Comparison of ENCODE assay signal across 8 cellular contexts in the genomic region with DNA sequence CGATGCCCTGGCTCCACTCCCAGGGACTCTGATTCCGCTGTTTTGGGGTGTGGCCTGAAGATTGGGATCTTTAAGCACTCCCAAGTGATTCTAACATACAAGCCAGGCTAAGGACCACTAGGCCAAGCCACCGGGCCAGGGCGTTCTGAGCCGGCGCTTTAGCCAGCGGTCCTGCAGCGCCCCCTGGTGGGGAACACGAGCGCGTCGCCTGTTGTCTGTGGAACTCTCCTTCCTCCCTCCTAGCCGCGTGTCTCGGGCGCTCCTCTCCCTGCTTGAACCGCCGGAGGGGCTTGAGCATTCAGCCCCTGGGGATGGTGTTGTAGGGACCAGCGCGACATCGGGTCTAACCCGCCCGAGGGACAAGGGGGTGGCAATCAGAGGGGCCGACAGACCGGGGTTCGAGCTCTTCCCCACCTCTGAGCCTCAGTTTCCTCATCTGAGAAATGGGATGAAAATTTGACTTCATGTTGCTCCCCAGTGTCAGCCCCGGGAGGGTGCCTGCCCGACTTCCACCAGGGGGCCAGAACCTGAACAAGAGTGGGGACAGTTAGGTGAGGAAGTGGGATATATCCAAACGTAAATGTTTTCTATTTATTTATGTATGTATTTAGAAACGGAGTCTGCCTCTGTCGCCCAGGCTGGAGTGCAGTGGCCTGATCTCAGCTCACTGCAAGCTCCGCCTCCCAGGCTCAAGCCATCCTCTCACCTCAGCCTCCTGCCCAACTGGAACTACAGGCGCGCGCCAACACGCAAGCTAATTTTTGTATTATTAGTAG. TPM values are rescaled to one million over a fixed set of nuclear protein-coding genes. Genes with fewer than 3 reads are reported as not detected.
DNase-seq lines count a peak whose midpoint lies in the region; ATAC-seq and TF ChIP-seq lines count a peak whose summit lies in the region.

No MANE protein-coding gene starts in this region.

- intact Hi-C loops in lower leg skin (cut with DNase I; ENCODE audit: low total_unique reads), result no loop called here

- H3K36me3 Mint-ChIP-seq in chondrocyte (ENCODE audit: low read depth), result peaks cover 4% of the 10 kb centered on the region

- peaks cover 9% of the 10 kb centered on the region for H3K9me3 Mint-ChIP-seq in chondrocyte (ENCODE audit: low read depth)

- TF ChIP-seq POLR2A in lower leg skin (IDR thresholded peaks at IDR 0.05), result no peak

- no peak for ATAC-seq in GM21528 (IDR thresholded peaks at IDR 0.05; ENCODE audit: low FRiP score, unreplicated experiment)

- 25 to 27% methylated on average over 34 to 35 of the region's 36 CpGs for WGBS in lower leg skin, 2 donors

- peaks cover 6% of the 10 kb centered on the region for H3K27me3 Mint-ChIP-seq in chondrocyte (ENCODE audit: low read depth)

- peak; percentile 39 to 57 for DNase-seq in SHP77 (lab: John Stamatoyannopoulos, UW)
- no peak for DNase-seq in SHP77 treated with DMSO at 0.1 percent for 48 hours (lab: John Stamatoyannopoulos, UW)
- peak; percentile 84 for DNase-seq in NCI-H2227 (lab: John Stamatoyannopoulos, UW; ENCODE audit: unreplicated experiment)
- DNase-seq in activated CD4-positive, alpha-beta T cell treated with anti-CD3 and anti-CD28 coated beads for 48 hours, result peak; percentile 89
- peak; percentile 93 for DNase-seq in chondrocyte (ENCODE audit: low spot score)
- DNase-seq in lower leg skin (ENCODE audit: low spot score in 2 of 2), result peak; percentile 68 to 97
- peak; percentile 62 to 84 (median 73) for DNase-seq in stimulated activated CD4-positive, alpha-beta T cell treated with anti-CD3 and anti-CD28 coated beads, TNF-alpha, amount 100 ng/mL, for 4 hours (ENCODE audit: low read depth in 3 of 3)

- TF ChIP-seq CTCF in chondrocyte (IDR thresholded peaks at IDR 0.05) (peak; percentile 99), lower leg skin (IDR thresholded peaks at IDR 0.05) (peak in 1 of 3 donors; percentile 85)

- H3K27ac Mint-ChIP-seq in chondrocyte (ENCODE audit: unreplicated experiment), result peak overlapping the region; percentile 3

- peaks cover 5% of the 10 kb centered on the region for H3K4me1 Mint-ChIP-seq in chondrocyte (ENCODE audit: low read depth)

- no peak overlapping the region for H3K4me3 Mint-ChIP-seq in chondrocyte (ENCODE audit: unreplicated experiment)

- H3K4me3 ChIP-seq in lower leg skin (ENCODE audit: low read depth, poor library complexity, severe bottlenecking), result no peak overlapping the region

RNA-seq across cellular contexts. Expression of a gene that starts 18.0 kb away (rescaled TPM):
- total RNA-seq in chondrocyte (2.2 to 5.5 TPM (median 2.5 TPM) in 3 replicates), lower leg skin (1 to 10 TPM; 2.0 to 5.8 (median 2.8) TPM)

RNA-seq across cellular contexts. Expression of a gene that starts 42.3 kb away (rescaled TPM):
- total RNA-seq in chondrocyte (10.1 to 16.1 TPM (median 10.1 TPM) in 3 replicates), lower leg skin (1 to 10 TPM in 3 of 4 donors, under 1 TPM in 1; 0.30 to 4.0 (median 2.7) TPM)
